Comparison of ENCODE assay signal across 8 cellular contexts in genomic region chr12:96195845-96196451, GRCh38. TPM values are rescaled to one million over a fixed set of nuclear protein-coding genes. Genes with fewer than 3 reads are reported as not detected.
A peak's percentile ranks its signal among the peaks of the same experiment; 100 is the strongest.
DNase-seq lines count a peak whose midpoint lies in the region; ATAC-seq and TF ChIP-seq lines count a peak whose summit lies in the region.

No MANE protein-coding gene starts in this region.

- TF ChIP-seq CTCF in foreskin keratinocyte (conservative IDR thresholded peaks at IDR 0.05) (no peak), prostate gland (IDR thresholded peaks at IDR 0.05) (no peak)

- H3K9me3 ChIP-seq in prostate gland, result no peaks in the 10 kb centered on the region

- peak; percentile 23 for ATAC-seq in foreskin keratinocyte
- ATAC-seq in HG03460 (IDR thresholded peaks at IDR 0.05; ENCODE audit: unreplicated experiment), result no peak

- DNase-seq in EL (peak; percentile 84), NCI-H524 treated with DMSO at 0.1 percent for 48 hours (lab: John Stamatoyannopoulos, UW) (peak; percentile 3), foreskin keratinocyte (peak in 1 of 2 donors; percentile 59), prostate gland (ENCODE audit: low spot score) (no peak), NCI-H1048 (lab: John Stamatoyannopoulos, UW) (no peak), dedifferentiated amniotic fluid mesenchymal stem cell (ENCODE audit: extremely low spot score) (no peak)
- DNase-seq in activated T-helper 2 cell treated with anti-CD3 and anti-CD28 coated beads, Interferon-gamma antibody, Interleukin-2, Interleukin-4, amounts not matched to agents 10 μg/mL and 5 μg/mL and 100 μg/mL, durations not matched to agents 14 hours and 24 hours and 36 hours (ENCODE audit: low spot score), result no peak

- no peaks in the 10 kb centered on the region for H3K27me3 ChIP-seq in foreskin keratinocyte
- H3K27me3 ChIP-seq in prostate gland (replicated peaks; ENCODE audit: insufficient read depth), result no peaks in the 10 kb centered on the region

- no peak for TF ChIP-seq POLR2A in prostate gland (IDR thresholded peaks at IDR 0.05)

- peak overlapping the region; percentile 97 for H3K27ac ChIP-seq in foreskin keratinocyte
- H3K27ac ChIP-seq in prostate gland, result peak overlapping the region; percentile 48 to 68

- H3K4me3 Mint-ChIP-seq in activated T-helper 2 cell treated with anti-CD3 and anti-CD28 coated beads, Interferon-gamma antibody, Interleukin-2, Interleukin-4, amounts not matched to agents 10 μg/mL and 5 μg/mL and 100 μg/mL, durations not matched to agents 14 hours and 24 hours and 36 hours (ENCODE audit: low read depth), result peak overlapping the region; percentile 92

- WGBS in prostate gland, result 10% methylated on average over 14 of the region's 14 CpGs

- H3K4me1 ChIP-seq in foreskin keratinocyte (peaks cover 29% of the 10 kb centered on the region), prostate gland (replicated peaks) (no peaks in the 10 kb centered on the region)

- H3K4me3 ChIP-seq in prostate gland, result peak overlapping the region; percentile 59 to 65

- H3K36me3 ChIP-seq in prostate gland, result no peaks in the 10 kb centered on the region

- H3K4me1 Mint-ChIP-seq in activated T-helper 2 cell treated with anti-CD3 and anti-CD28 coated beads, Interferon-gamma antibody, Interleukin-2, Interleukin-4, amounts not matched to agents 10 μg/mL and 5 μg/mL and 100 μg/mL, durations not matched to agents 14 hours and 24 hours and 36 hours (ENCODE audit: low read depth), result peaks cover 52% of the 10 kb centered on the region

- intact Hi-C loops in activated T-helper 2 cell treated with anti-CD3 and anti-CD28 coated beads, Interferon-gamma antibody, Interleukin-2, Interleukin-4, amounts not matched to agents 10 μg/mL and 5 μg/mL and 100 μg/mL, durations not matched to agents 14 hours and 24 hours and 36 hours (cut with micrococcal nuclease), result loop anchor here (1.0 to 10.0 kb wide), 9 partner anchors 16 to 341 kb away; partner anchors contain the start of genes AMDHD1, CCDC38 and SNRPF
- intact Hi-C loops in prostate gland (cut with DNase I), result no loop called here

- H3K9me3 Mint-ChIP-seq in activated T-helper 2 cell treated with anti-CD3 and anti-CD28 coated beads, Interferon-gamma antibody, Interleukin-2, Interleukin-4, amounts not matched to agents 10 μg/mL and 5 μg/mL and 100 μg/mL, durations not matched to agents 14 hours and 24 hours and 36 hours, result no peaks in the 10 kb centered on the region

- no peaks in the 10 kb centered on the region for H3K27me3 Mint-ChIP-seq in activated T-helper 2 cell treated with anti-CD3 and anti-CD28 coated beads, Interferon-gamma antibody, Interleukin-2, Interleukin-4, amounts not matched to agents 10 μg/mL and 5 μg/mL and 100 μg/mL, durations not matched to agents 14 hours and 24 hours and 36 hours (ENCODE audit: low read depth)

- peak overlapping the region; percentile 94 for H3K27ac Mint-ChIP-seq in activated T-helper 2 cell treated with anti-CD3 and anti-CD28 coated beads, Interferon-gamma antibody, Interleukin-2, Interleukin-4, amounts not matched to agents 10 μg/mL and 5 μg/mL and 100 μg/mL, durations not matched to agents 14 hours and 24 hours and 36 hours

- peaks cover 26% of the 10 kb centered on the region for H3K36me3 Mint-ChIP-seq in activated T-helper 2 cell treated with anti-CD3 and anti-CD28 coated beads, Interferon-gamma antibody, Interleukin-2, Interleukin-4, amounts not matched to agents 10 μg/mL and 5 μg/mL and 100 μg/mL, durations not matched to agents 14 hours and 24 hours and 36 hours (ENCODE audit: low read depth)

RNA-seq across cellular contexts. Expression of gene ELK3, which starts 1.8 kb away (rescaled TPM):
- total RNA-seq in activated T-helper 2 cell treated with anti-CD3 and anti-CD28 coated beads, Interferon-gamma antibody, Interleukin-2, Interleukin-4, amounts not matched to agents 10 μg/mL and 5 μg/mL and 100 μg/mL, durations not matched to agents 14 hours and 24 hours and 36 hours, result 37.0 and 39.7 TPM in 2 replicates
- total RNA-seq in foreskin keratinocyte (82.5 and 87.1 TPM in 2 replicates), prostate gland (10 to 100 TPM in 1 of 2 donors, 1 to 10 TPM in 1; 7.0 to 20.6 TPM)
- 32.8 and 37.3 TPM in 2 replicates for polyA plus RNA-seq in foreskin keratinocyte

Comparison
In these comparisons a context has a peak if more than half of its experiments do, and no peak if none do; other contexts are left out.
1. DNase-seq: peak in EL (single experiment) and NCI-H524 treated with DMSO at 0.1 percent for 48 hours (single experiment); none in activated T-helper 2 cell treated with anti-CD3 and anti-CD28 coated beads, Interferon-gamma antibody, Interleukin-2, Interleukin-4, amounts not matched to agents 10 μg/mL and 5 μg/mL and 100 μg/mL, durations not matched to agents 14 hours and 24 hours and 36 hours (single experiment), prostate gland (single experiment), NCI-H1048 (single experiment) and dedifferentiated amniotic fluid mesenchymal stem cell (single experiment).